11 cellular contexts compared by ENCODE assay signal in genomic region chr7:7251742-7252141, GRCh38.
DNase-seq lines count a peak whose midpoint lies in the region; ATAC-seq, FAIRE-seq and TF ChIP-seq lines count a peak whose summit lies in the region.
"Had no signal": no experiment of that assay in that cellular context is flagged by ENCODE, and none has a peak within 500 bp of the region (broad histone marks: within the 10 kb centered on the region; RNA-seq: fewer than 3 reads in every experiment).

No MANE protein-coding gene starts in this region.

- no peak overlapping the region for H3K27ac Mint-ChIP-seq in CD8-positive, alpha-beta T cell

- H3K27me3 ChIP-seq in CD8-positive, alpha-beta T cell (ENCODE audit: insufficient read depth, low read length), result no peaks in the 10 kb centered on the region

- ATAC-seq in GM18867 (IDR thresholded peaks at IDR 0.05; ENCODE audit: unreplicated experiment) (peak; percentile 97), HG03571 (IDR thresholded peaks at IDR 0.05; ENCODE audit: unreplicated experiment) (peak; percentile 96)
- ATAC-seq in CD8-positive, alpha-beta T cell, result no peak

- H3K27me3 Mint-ChIP-seq in CD8-positive, alpha-beta T cell (ENCODE audit: low read depth), result no peaks in the 10 kb centered on the region

- intact Hi-C loops in CD8-positive, alpha-beta T cell (cut with DNase I, micrococcal nuclease), result loop anchor here in 1 of 2 experiments (10.0 kb wide), 1 partner anchor 147 kb away; no protein-coding TSS in a partner anchor

- FAIRE-seq in H54 (lab: Jason Lieb, UNC), result peak; percentile 86

- H3K9me3 ChIP-seq in CD8-positive, alpha-beta T cell (ENCODE audit: low read length), result no peaks in the 10 kb centered on the region

- H3K9me3 Mint-ChIP-seq in CD8-positive, alpha-beta T cell, result no peaks in the 10 kb centered on the region

- peaks cover 17% of the 10 kb centered on the region for H3K4me1 Mint-ChIP-seq in CD8-positive, alpha-beta T cell (ENCODE audit: low read depth)

- POLR2A ChIA-PET in CD8-positive, alpha-beta T cell (lab: Charles Lee), result no interaction called here

- H3K36me3 ChIP-seq in CD8-positive, alpha-beta T cell (ENCODE audit: insufficient read depth, low read length), result no peaks in the 10 kb centered on the region

- CTCF ChIA-PET in CD8-positive, alpha-beta T cell (lab: Charles Lee), result no interaction called here

- DNase-seq in H54 (ENCODE audit: insufficient read length, low spot score) (no peak), medulla oblongata (ENCODE audit: extremely low spot score) (peak; percentile 66), AG08396 (ENCODE audit: low spot score) (no peak), NCI-H524 treated with DMSO at 0.1 percent for 48 hours (lab: John Stamatoyannopoulos, UW) (no peak), NCI-H1092 treated with DMSO at 0.1 percent for 48 hours (lab: John Stamatoyannopoulos, UW) (no peak)
- no peak for DNase-seq in CD8-positive, alpha-beta T cell
- DNase-seq: cortex of kidney; NCI-H2107; stimulated activated CD4-positive, alpha-beta T cell treated with anti-CD3 and anti-CD28 coated beads, Interleukin-2, amount 100 ng/mL, for 24 hours had no signal

- H3K4me3 ChIP-seq in CD8-positive, alpha-beta T cell (ENCODE audit: low read depth, low read length), result no peak overlapping the region

- peaks cover 24% of the 10 kb centered on the region for H3K36me3 Mint-ChIP-seq in CD8-positive, alpha-beta T cell

- no peak overlapping the region for H3K4me3 Mint-ChIP-seq in CD8-positive, alpha-beta T cell

- TF ChIP-seq POLR2A in H54 (IDR thresholded peaks at IDR 0.05; ENCODE audit: low read depth, low read length), result no peak

- peaks cover 3% of the 10 kb centered on the region for H3K4me1 ChIP-seq in CD8-positive, alpha-beta T cell (ENCODE audit: insufficient read depth, low read length)

- H3K27ac ChIP-seq in CD8-positive, alpha-beta T cell (ENCODE audit: low read depth, low read length), result no peak overlapping the region

- no peak for TF ChIP-seq CTCF in CD8-positive, alpha-beta T cell (IDR thresholded peaks at IDR 0.05)
